8 cellular contexts compared by ENCODE assay signal in genomic region chr12:100733817-100734593, GRCh38.
DNase-seq lines count a peak whose midpoint lies in the region; ATAC-seq, FAIRE-seq and TF ChIP-seq lines count a peak whose summit lies in the region.

No MANE protein-coding gene starts in this region.

- ATAC-seq in HG02885 (IDR thresholded peaks at IDR 0.05; ENCODE audit: poor library complexity, unreplicated experiment) (peak; percentile 83), pancreas (peak in 2 of 4 donors; percentile 46 to 64)

- no peak overlapping the region for H3K27ac ChIP-seq in coronary artery
- no peak overlapping the region for H3K27ac ChIP-seq in pancreas

- H3K4me3 ChIP-seq in coronary artery (no peak overlapping the region), pancreas (peak overlapping the region in 1 of 4 donors; percentile 6)

- H3K4me1 ChIP-seq in pancreas: no peaks in the 10 kb centered on the region

- intact Hi-C loops in pancreas (cut with DNase I) (no loop called here), posterior cingulate gyrus (cut with DNase I) (loop anchor here (10.0 kb wide), 1 partner anchor 499 kb away; no protein-coding TSS in a partner anchor)

- no peaks in the 10 kb centered on the region for H3K9me3 ChIP-seq in pancreas

- peaks cover 0 to 5% (median 0%) of the 10 kb centered on the region in 4 donors for H3K27me3 ChIP-seq in pancreas

- peak; percentile 9 for FAIRE-seq in pancreas (lab: Jason Lieb, UNC)

- 27 to 34% methylated on average over 5 of the region's 5 CpGs for WGBS in pancreas, 2 donors

- DNase-seq in NCI-H2081 (lab: John Stamatoyannopoulos, UW) (peak; percentile 54 to 55), NCI-H2081 treated with DMSO at 0.1 percent for 48 hours (lab: John Stamatoyannopoulos, UW) (no peak), NCI-H345 treated with DMSO at 0.1 percent for 48 hours (lab: John Stamatoyannopoulos, UW; ENCODE audit: unreplicated experiment) (peak; percentile 51), coronary artery (ENCODE audit: low spot score) (no peak), pancreas (no peak), posterior cingulate gyrus (no peak), GOT3 (lab: John Stamatoyannopoulos, UW) (no peak)

- no peaks in the 10 kb centered on the region for H3K36me3 ChIP-seq in pancreas

- TF ChIP-seq CTCF in coronary artery (IDR thresholded peaks at IDR 0.05) (peak; percentile 37), pancreas (IDR thresholded peaks at IDR 0.05) (peak in 3 of 4 donors; percentile 15 to 46 (median 30))

Comparison
In these comparisons a context has a peak if more than half of its experiments do, and no peak if none do; other contexts are left out.
1. DNase-seq: peak in NCI-H2081 (2 of 2) and NCI-H345 treated with DMSO at 0.1 percent for 48 hours (single experiment); none in NCI-H2081 treated with DMSO at 0.1 percent for 48 hours (single experiment), coronary artery (single experiment), pancreas (0 of 6), posterior cingulate gyrus (0 of 10) and GOT3 (single experiment).